ENCODE assay signal across 22 cellular contexts in the genomic region with DNA sequence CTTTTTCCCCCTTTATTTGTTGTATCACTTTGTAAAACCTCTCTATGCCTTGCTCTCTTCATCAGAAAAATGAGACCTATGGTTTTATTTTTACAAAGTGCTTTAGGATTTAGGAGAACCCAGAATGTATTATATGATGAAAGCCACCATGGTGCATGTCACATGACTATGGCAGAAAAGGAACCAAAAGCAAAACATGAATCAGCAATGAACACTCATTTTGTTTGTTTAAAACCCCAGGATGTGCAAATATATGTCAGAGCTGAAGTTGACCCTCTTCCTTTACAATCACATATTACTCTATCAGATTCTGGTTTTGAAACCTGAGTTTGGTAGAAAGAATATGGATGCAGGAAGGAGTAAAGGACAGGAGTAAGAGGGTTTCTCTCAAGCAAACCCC.
DNase-seq lines count a peak whose midpoint lies in the region; FAIRE-seq and TF ChIP-seq lines count a peak whose summit lies in the region.
"Had no signal": no experiment of that assay in that cellular context is flagged by ENCODE, and none has a peak within 500 bp of the region (broad histone marks: within the 10 kb centered on the region; RNA-seq: fewer than 3 reads in every experiment).

No MANE protein-coding gene starts in this region.

- DNase-seq in NCI-H748 (lab: John Stamatoyannopoulos, UW; ENCODE audit: unreplicated experiment): peak; percentile 20
- DNase-seq in NCI-H748 treated with DMSO at 0.1 percent for 48 hours (lab: John Stamatoyannopoulos, UW): no peak
- peak; percentile 58 for DNase-seq in LHCN-M2 (ENCODE audit: low read depth)
- no peak for DNase-seq in chondrocyte (ENCODE audit: low spot score)
- DNase-seq in neural progenitor cell (ENCODE audit: low spot score): no peak
- DNase-seq in C1 segment of cervical spinal cord (lab: John Stamatoyannopoulos, UW): no peak
- no peak for DNase-seq in HAP-1 (ENCODE audit: low spot score in 2 of 2)
- DNase-seq in frontal cortex (ENCODE audit: low spot score in 2 of 2): no peak
- DNase-seq: activated CD4-positive, alpha-beta T cell treated with anti-CD3 and anti-CD28 coated beads, Interleukin-2, amount 50 U/mL, for 1 hour; activated naive CD8-positive, alpha-beta T cell treated with anti-CD3 and anti-CD28 coated beads, Interleukin-2, amount 50 U/mL, for 24 hours; activated T-cell treated with anti-CD3 and anti-CD28 coated beads, Interleukin-2, amount 50 U/mL, for 4 hours; CD8-positive, alpha-beta T cell; cerebellar nuclear complex; head of caudate nucleus; KBM-7; kidney; mucosa of descending colon; NCI-H1436; SJCRH30 had no signal

- in situ Hi-C loops in HAP-1 (cut with MboI; ENCODE audit: low sequenced_read_pairs): no loop called here

- H3K36me3 ChIP-seq in neural progenitor cell: no peaks in the 10 kb centered on the region
- no peaks in the 10 kb centered on the region for H3K36me3 ChIP-seq in HAP-1 (replicated peaks)
- H3K36me3 ChIP-seq: SJCRH30, tibial nerve had no signal

- H3K4me3 ChIP-seq in neural progenitor cell (no peak overlapping the region), HAP-1 (no peak overlapping the region)
- H3K4me3 ChIP-seq: mucosa of descending colon, SJCRH30, tibial nerve had no signal

- peaks cover 36% of the 10 kb centered on the region for H3K4me1 ChIP-seq in neural progenitor cell
- H3K4me1 ChIP-seq in HAP-1: peaks cover 40% of the 10 kb centered on the region

- H3K27ac ChIP-seq in neural progenitor cell: peak overlapping the region; percentile 92
- H3K27ac ChIP-seq: 22Rv1, SJCRH30 had no signal

- H3K9ac ChIP-seq in neural progenitor cell: no peak overlapping the region

- peaks cover 3% of the 10 kb centered on the region for H3K9me3 Mint-ChIP-seq in chondrocyte (ENCODE audit: low read depth)
- H3K9me3 Mint-ChIP-seq in neural progenitor cell: peaks cover 15% of the 10 kb centered on the region

- H3K79me2 ChIP-seq in neural progenitor cell (ENCODE audit: low read depth): peaks cover 85% of the 10 kb centered on the region

- peaks cover 8% of the 10 kb centered on the region for H3K36me3 Mint-ChIP-seq in chondrocyte (ENCODE audit: low read depth)
- peaks cover 32% of the 10 kb centered on the region for H3K36me3 Mint-ChIP-seq in neural progenitor cell
- H3K36me3 Mint-ChIP-seq: CD8-positive, alpha-beta T cell; stimulated activated memory B cell treated with anti-CD40 and anti-IgM and Interleukin-4, amounts not matched to agents 10 μg/mL and 1 μg/mL and 100 μg/mL, for 72 hours had no signal

- H3K27me3 ChIP-seq in neural progenitor cell: no peaks in the 10 kb centered on the region
- no peaks in the 10 kb centered on the region for H3K27me3 ChIP-seq in HAP-1 (ENCODE audit: low read depth)
- H3K27me3 ChIP-seq: SJCRH30, tibial nerve had no signal

- H2AFZ ChIP-seq in neural progenitor cell (replicated peaks): no peak overlapping the region

- no peak for FAIRE-seq in frontal cortex (lab: Jason Lieb, UNC)
- FAIRE-seq: kidney had no signal

- H3K27me3 Mint-ChIP-seq in chondrocyte (ENCODE audit: low read depth): no peaks in the 10 kb centered on the region
- H3K27me3 Mint-ChIP-seq in neural progenitor cell (ENCODE audit: insufficient read depth, low read depth): no peaks in the 10 kb centered on the region
- H3K27me3 Mint-ChIP-seq: activated naive CD8-positive, alpha-beta T cell treated with anti-CD3 and anti-CD28 coated beads, Interleukin-2, amount 50 U/mL, for 24 hours; stimulated activated memory B cell treated with anti-CD40 and anti-IgM and Interleukin-4, amounts not matched to agents 10 μg/mL and 1 μg/mL and 100 μg/mL, for 72 hours had no signal

- H3K9me3 ChIP-seq in neural progenitor cell (ENCODE audit: low read depth): no peaks in the 10 kb centered on the region
- no peaks in the 10 kb centered on the region for H3K9me3 ChIP-seq in HAP-1
- H3K9me3 ChIP-seq: mucosa of descending colon, SJCRH30, tibial nerve had no signal

- peak overlapping the region; percentile 41 for H3K27ac Mint-ChIP-seq in chondrocyte (ENCODE audit: unreplicated experiment)
- H3K27ac Mint-ChIP-seq in neural progenitor cell: peak overlapping the region; percentile 16
- H3K27ac Mint-ChIP-seq: activated naive CD8-positive, alpha-beta T cell treated with anti-CD3 and anti-CD28 coated beads, Interleukin-2, amount 50 U/mL, for 24 hours; CD8-positive, alpha-beta T cell; stimulated activated memory B cell treated with anti-CD40 and anti-IgM and Interleukin-4, amounts not matched to agents 10 μg/mL and 1 μg/mL and 100 μg/mL, for 72 hours had no signal

- H3K4me2 ChIP-seq in neural progenitor cell: peak overlapping the region; percentile 52

- TF ChIP-seq CTCF in chondrocyte (IDR thresholded peaks at IDR 0.05) (no peak), neural progenitor cell (IDR thresholded peaks at IDR 0.05) (no peak)

- H3K4me3 Mint-ChIP-seq in chondrocyte (ENCODE audit: unreplicated experiment) (no peak overlapping the region), neural progenitor cell (no peak overlapping the region)
- H3K4me3 Mint-ChIP-seq: activated naive CD8-positive, alpha-beta T cell treated with anti-CD3 and anti-CD28 coated beads, Interleukin-2, amount 50 U/mL, for 24 hours; activated T-cell treated with anti-CD3 and anti-CD28 coated beads, Interleukin-2, amount 50 U/mL, for 4 hours; CD8-positive, alpha-beta T cell; stimulated activated memory B cell treated with anti-CD40 and anti-IgM and Interleukin-4, amounts not matched to agents 10 μg/mL and 1 μg/mL and 100 μg/mL, for 72 hours had no signal

- H3F3A ChIP-seq in neural progenitor cell (ENCODE audit: low read depth): peaks cover 14% of the 10 kb centered on the region

- H4K20me1 ChIP-seq in neural progenitor cell (ENCODE audit: low read depth): no peaks in the 10 kb centered on the region

- H3K4me1 Mint-ChIP-seq in chondrocyte (ENCODE audit: low read depth) (peaks cover 68% of the 10 kb centered on the region), neural progenitor cell (peaks cover 18% of the 10 kb centered on the region)
- H3K4me1 Mint-ChIP-seq: activated naive CD8-positive, alpha-beta T cell treated with anti-CD3 and anti-CD28 coated beads, Interleukin-2, amount 50 U/mL, for 24 hours; stimulated activated memory B cell treated with anti-CD40 and anti-IgM and Interleukin-4, amounts not matched to agents 10 μg/mL and 1 μg/mL and 100 μg/mL, for 72 hours had no signal

Comparison
In these comparisons a context has a peak if more than half of its experiments do, and no peak if none do; other contexts are left out.
1. DNase-seq: peak in NCI-H748 (single experiment) and LHCN-M2 (single experiment); none in NCI-H748 treated with DMSO at 0.1 percent for 48 hours (single experiment), chondrocyte (single experiment), neural progenitor cell (single experiment), C1 segment of cervical spinal cord (0 of 14), HAP-1 (0 of 2) and frontal cortex (0 of 2).